In genomic region chr21:45768011-45768740, GRCh38 we compare ENCODE assay signal across 11 cellular contexts.
DNase-seq lines count a peak whose midpoint lies in the region; ATAC-seq and TF ChIP-seq lines count a peak whose summit lies in the region.
"Had no signal": no experiment of that assay in that cellular context is flagged by ENCODE, and none has a peak within 500 bp of the region (broad histone marks: within the 10 kb centered on the region; RNA-seq: fewer than 3 reads in every experiment).

No MANE protein-coding gene starts in this region.

- peak overlapping the region; percentile 37 for H3K4me3 Mint-ChIP-seq in activated naive CD4-positive, alpha-beta T cell treated with anti-CD3 and anti-CD28 coated beads, Interleukin-2, amount 50 U/mL, for 24 hours
- no peak overlapping the region for H3K4me3 Mint-ChIP-seq in neural progenitor cell

- no peak for TF ChIP-seq POLR2A in testis (IDR thresholded peaks at IDR 0.05)

- H3K36me3 Mint-ChIP-seq in activated naive CD4-positive, alpha-beta T cell treated with anti-CD3 and anti-CD28 coated beads, Interleukin-2, amount 50 U/mL, for 24 hours = peaks cover 3% of the 10 kb centered on the region
- no peaks in the 10 kb centered on the region for H3K36me3 Mint-ChIP-seq in neural progenitor cell

- intact Hi-C loops in testis (cut with DNase I; ENCODE audit: low total_unique reads) = no loop called here

- H3K27ac Mint-ChIP-seq in activated naive CD4-positive, alpha-beta T cell treated with anti-CD3 and anti-CD28 coated beads, Interleukin-2, amount 50 U/mL, for 24 hours = peak overlapping the region; percentile 99
- peak overlapping the region; percentile 50 for H3K27ac Mint-ChIP-seq in neural progenitor cell

- H3K36me3 ChIP-seq in neural progenitor cell (no peaks in the 10 kb centered on the region), testis (ENCODE audit: low read depth, missing control alignments) (no peaks in the 10 kb centered on the region)

- H3F3A ChIP-seq in neural progenitor cell (ENCODE audit: low read depth) = no peaks in the 10 kb centered on the region

- DNase-seq in activated CD4-positive, CD25-positive, alpha-beta regulatory T cell treated with anti-CD3 and anti-CD28 coated beads, Interleukin-2, amount 50 U/mL, for 72 hours = no peak
- DNase-seq in neural progenitor cell (ENCODE audit: low spot score) (no peak), mucosa of gallbladder (ENCODE audit: low spot score) (no peak), testis (no peak), NCI-H1417 (lab: John Stamatoyannopoulos, UW) (no peak)
- peak; percentile 56 for DNase-seq in stimulated activated naive CD8-positive, alpha-beta T cell treated with anti-CD3 and anti-CD28 coated beads, Interleukin-15, Interleukin-2, amounts not matched to agents 100 U/mL and 50 U/mL, for 24 hours
- DNase-seq: 8988T, NCI-H2171 had no signal

- H3K9ac ChIP-seq in neural progenitor cell = no peak overlapping the region

- no peak overlapping the region for H2AFZ ChIP-seq in neural progenitor cell (replicated peaks)

- WGBS in testis, 2 donors = 48 to 57% methylated on average over 11 of the region's 11 CpGs

- H3K4me1 ChIP-seq in neural progenitor cell = no peaks in the 10 kb centered on the region
- peaks cover 5% of the 10 kb centered on the region for H3K4me1 ChIP-seq in testis

- H3K9me3 ChIP-seq in neural progenitor cell (ENCODE audit: low read depth) (no peaks in the 10 kb centered on the region), testis (no peaks in the 10 kb centered on the region)

- no peak overlapping the region for H3K4me2 ChIP-seq in neural progenitor cell

- H3K27ac ChIP-seq in neural progenitor cell = no peak overlapping the region
- H3K27ac ChIP-seq in testis = no peak overlapping the region

- TF ChIP-seq CTCF in neural progenitor cell (IDR thresholded peaks at IDR 0.05) = no peak
- no peak for TF ChIP-seq CTCF in testis (IDR thresholded peaks at IDR 0.05)

- H3K4me1 Mint-ChIP-seq in activated naive CD4-positive, alpha-beta T cell treated with anti-CD3 and anti-CD28 coated beads, Interleukin-2, amount 50 U/mL, for 24 hours = peaks cover 58% of the 10 kb centered on the region
- peaks cover 38% of the 10 kb centered on the region for H3K4me1 Mint-ChIP-seq in neural progenitor cell

- ATAC-seq in activated CD4-positive, CD25-positive, alpha-beta regulatory T cell treated with anti-CD3 and anti-CD28 coated beads, Interleukin-2, amount 50 U/mL, for 24 hours = peak; percentile 57 to 59
- peak; percentile 83 for ATAC-seq in stimulated activated naive CD8-positive, alpha-beta T cell treated with anti-CD3 and anti-CD28 coated beads, Interleukin-15, Interleukin-2, amounts not matched to agents 100 U/mL and 50 U/mL, for 24 hours
- ATAC-seq: Right ventricle myocardium inferior had no signal

- H3K27me3 ChIP-seq in neural progenitor cell (no peaks in the 10 kb centered on the region), testis (no peaks in the 10 kb centered on the region)

- H3K4me3 ChIP-seq in neural progenitor cell (no peak overlapping the region), testis (no peak overlapping the region)

- peaks cover 6% of the 10 kb centered on the region for H3K9me3 Mint-ChIP-seq in activated naive CD4-positive, alpha-beta T cell treated with anti-CD3 and anti-CD28 coated beads, Interleukin-2, amount 50 U/mL, for 24 hours
- H3K9me3 Mint-ChIP-seq in neural progenitor cell = no peaks in the 10 kb centered on the region

- no peaks in the 10 kb centered on the region for H3K79me2 ChIP-seq in neural progenitor cell (ENCODE audit: low read depth)

- no peaks in the 10 kb centered on the region for H4K20me1 ChIP-seq in neural progenitor cell (ENCODE audit: low read depth)

- no peaks in the 10 kb centered on the region for H3K27me3 Mint-ChIP-seq in activated naive CD4-positive, alpha-beta T cell treated with anti-CD3 and anti-CD28 coated beads, Interleukin-2, amount 50 U/mL, for 24 hours
- no peaks in the 10 kb centered on the region for H3K27me3 Mint-ChIP-seq in neural progenitor cell (ENCODE audit: insufficient read depth, low read depth)
